ENCODE assay signal across 9 cellular contexts in genomic region chr12:42590324-42590934, GRCh38. TPM values are rescaled to one million over a fixed set of nuclear protein-coding genes. Genes with fewer than 3 reads are reported as not detected.
DNase-seq lines count a peak whose midpoint lies in the region; ATAC-seq and TF ChIP-seq lines count a peak whose summit lies in the region.
"Had no signal": no experiment of that assay in that cellular context is flagged by ENCODE, and none has a peak within 500 bp of the region (broad histone marks: within the 10 kb centered on the region; RNA-seq: fewer than 3 reads in every experiment).

No MANE protein-coding gene starts in this region.

- H3K9me3 ChIP-seq in mammary epithelial cell (replicated peaks; ENCODE audit: insufficient read depth, low read length) = no peaks in the 10 kb centered on the region
- no peaks in the 10 kb centered on the region for H3K9me3 ChIP-seq in liver (ENCODE audit: control insufficient read depth in 4 of 4, low read length in 3 of 4)
- no peaks in the 10 kb centered on the region for H3K9me3 ChIP-seq in thoracic aorta

- H3K4me3 ChIP-seq in mammary epithelial cell (replicated peaks in 1 of 3; ENCODE audit: insufficient read depth in 1 of 3, low read depth in 2 of 3, low read length in 3 of 3) (peak overlapping the region; percentile 83 to 95 (median 91)), liver (ENCODE audit: low read depth in 1 of 3, low read length in 3 of 3) (peak overlapping the region in 2 of 3 donors; percentile 20 to 75), thoracic aorta (peak overlapping the region; percentile 92)

- TF ChIP-seq CTCF in mammary epithelial cell (conservative IDR thresholded peaks at IDR 0.05 in 1 of 2, IDR thresholded peaks at IDR 0.05 in 1 of 2; ENCODE audit: extremely low read depth in 1 of 2, insufficient read depth in 1 of 2, low read depth in 1 of 2, low read length in 2 of 2) = peak in 1 of 2 donors; percentile 41
- TF ChIP-seq CTCF in liver (IDR thresholded peaks at IDR 0.05; ENCODE audit: low read depth, low read length, missing input control) = no peak
- TF ChIP-seq CTCF in thoracic aorta (IDR thresholded peaks at IDR 0.05) = no peak

- H3K36me3 ChIP-seq in mammary epithelial cell (ENCODE audit: insufficient read depth, low read length) (no peaks in the 10 kb centered on the region), liver (ENCODE audit: control insufficient read depth in 4 of 4, insufficient read depth in 3 of 4, low read depth in 1 of 4, low read length in 3 of 4) (no peaks in the 10 kb centered on the region), thoracic aorta (no peaks in the 10 kb centered on the region)

- peak; percentile 21 for ATAC-seq in GM18511 (IDR thresholded peaks at IDR 0.05; ENCODE audit: unreplicated experiment)
- no peak for ATAC-seq in thoracic aorta (ENCODE audit: insufficient number of reproducible peaks, low FRiP score, low read depth)
- ATAC-seq in HG02852 (IDR thresholded peaks at IDR 0.05; ENCODE audit: unreplicated experiment) = no peak
- no peak for ATAC-seq in GM19467 (IDR thresholded peaks at IDR 0.05; ENCODE audit: unreplicated experiment)

- peak overlapping the region; percentile 76 for H3K4me2 ChIP-seq in mammary epithelial cell (ENCODE audit: insufficient read depth, low read depth, low read length)

- no peak for TF ChIP-seq RAD21 in liver (IDR thresholded peaks at IDR 0.05)

- dilution Hi-C loops in mammary epithelial cell (cut with HindIII; ENCODE audit: low sequenced_read_pairs) = no loop called here

- DNase-seq in NOMO-1 treated with DMSO at 0.1 percent for 48 hours (lab: John Stamatoyannopoulos, UW; ENCODE audit: unreplicated experiment) (peak; percentile 41), mammary epithelial cell (peak; percentile 30), thoracic aorta (ENCODE audit: low spot score) (no peak), NCI-H128 (lab: John Stamatoyannopoulos, UW; ENCODE audit: unreplicated experiment) (no peak)

- peak overlapping the region; percentile 98 for H2AFZ ChIP-seq in mammary epithelial cell (ENCODE audit: low read depth, low read length)

- intact Hi-C loops in mammary epithelial cell (cut with micrococcal nuclease) = loop anchor here (5.0 to 10.0 kb wide), 3 partner anchors 102 to 334 kb away; no protein-coding TSS in a partner anchor

- no peaks in the 10 kb centered on the region for H4K20me1 ChIP-seq in mammary epithelial cell (ENCODE audit: insufficient read depth, low read length)

- CTCF ChIA-PET in mammary epithelial cell (lab: Charles Lee; ENCODE audit: low non-redundant PET) = interaction anchor here (0.9 kb wide), 1 partner anchor 259 kb away, joined by 21 read pairs; no protein-coding TSS in a partner anchor

- BruUV-seq in mammary epithelial cell (replicated peaks; lab: Mats Ljungman, UMichigan) = no TSS peak

- H3K27ac ChIP-seq in mammary epithelial cell (ENCODE audit: insufficient read depth, low read depth, low read length) = peak overlapping the region; percentile 30
- no peak overlapping the region for H3K27ac ChIP-seq in liver (ENCODE audit: low read depth in 1 of 2, low read length in 2 of 2)
- H3K27ac ChIP-seq in thoracic aorta = peak overlapping the region; percentile 23 to 37

- H3K27me3 ChIP-seq in mammary epithelial cell (ENCODE audit: insufficient read depth, low read length) = no peaks in the 10 kb centered on the region
- peaks cover 0 to 9% (median 3%) of the 10 kb centered on the region in 4 donors for H3K27me3 ChIP-seq in liver (ENCODE audit: control insufficient read depth in 4 of 4, insufficient read depth in 4 of 4, low read length in 3 of 4)
- no peaks in the 10 kb centered on the region for H3K27me3 ChIP-seq in thoracic aorta (replicated peaks; ENCODE audit: insufficient read depth)

- peak overlapping the region; percentile 18 for H3K9ac ChIP-seq in mammary epithelial cell (ENCODE audit: insufficient read depth, low read length)
- no peak overlapping the region for H3K9ac ChIP-seq in liver (ENCODE audit: low read depth in 1 of 2, low read length in 2 of 2)

- 7% methylated on average over 13 of the region's 25 CpGs for WGBS in mammary epithelial cell (ENCODE audit: low coverage, missing lambda C conversion rate)
- 2% methylated on average over 25 of the region's 25 CpGs for WGBS in liver

- H3K4me1 ChIP-seq in mammary epithelial cell (ENCODE audit: insufficient read depth, low read length) (peaks cover 16% of the 10 kb centered on the region), liver (ENCODE audit: control insufficient read depth in 4 of 4, insufficient read depth in 4 of 4, low read length in 3 of 4) (peaks cover 4 to 18% (median 14%) of the 10 kb centered on the region in 4 donors), thoracic aorta (ENCODE audit: control insufficient read depth in 1 of 2, low read depth in 2 of 2) (peaks cover 0 to 42% of the 10 kb centered on the region in 2 donors)

- in situ Hi-C loops in mammary epithelial cell (cut with MboI; ENCODE audit: low sequenced_read_pairs in 2 of 2) = loop anchor here (5.0 to 10.0 kb wide), 2 partner anchors 684 to 692 kb away; no protein-coding TSS in a partner anchor

- H3K79me2 ChIP-seq in mammary epithelial cell (ENCODE audit: insufficient read depth, low read length) = peaks cover 41% of the 10 kb centered on the region

TF ChIP-seq in liver, 16 proteins besides CTCF, POLR2A, EP300 and RAD21:
- peak in 1 of 2 donors; percentile 9 for TF ChIP-seq HNF4A (conservative IDR thresholded peaks at IDR 0.05)
- TF ChIP-seq FOXA1 (IDR thresholded peaks at IDR 0.05) = no peak
- no peak for TF ChIP-seq FOXA2 (IDR thresholded peaks at IDR 0.05)
- TF ChIP-seq NR2F2 (IDR thresholded peaks at IDR 0.05) = peak; percentile 43
- TF ChIP-seq JUND (IDR thresholded peaks at IDR 0.05) = no peak
- TF ChIP-seq HNF4G (IDR thresholded peaks at IDR 0.05) = no peak
- no peak for TF ChIP-seq ATF3 (IDR thresholded peaks at IDR 0.05)
- TF ChIP-seq, protein P1, sequence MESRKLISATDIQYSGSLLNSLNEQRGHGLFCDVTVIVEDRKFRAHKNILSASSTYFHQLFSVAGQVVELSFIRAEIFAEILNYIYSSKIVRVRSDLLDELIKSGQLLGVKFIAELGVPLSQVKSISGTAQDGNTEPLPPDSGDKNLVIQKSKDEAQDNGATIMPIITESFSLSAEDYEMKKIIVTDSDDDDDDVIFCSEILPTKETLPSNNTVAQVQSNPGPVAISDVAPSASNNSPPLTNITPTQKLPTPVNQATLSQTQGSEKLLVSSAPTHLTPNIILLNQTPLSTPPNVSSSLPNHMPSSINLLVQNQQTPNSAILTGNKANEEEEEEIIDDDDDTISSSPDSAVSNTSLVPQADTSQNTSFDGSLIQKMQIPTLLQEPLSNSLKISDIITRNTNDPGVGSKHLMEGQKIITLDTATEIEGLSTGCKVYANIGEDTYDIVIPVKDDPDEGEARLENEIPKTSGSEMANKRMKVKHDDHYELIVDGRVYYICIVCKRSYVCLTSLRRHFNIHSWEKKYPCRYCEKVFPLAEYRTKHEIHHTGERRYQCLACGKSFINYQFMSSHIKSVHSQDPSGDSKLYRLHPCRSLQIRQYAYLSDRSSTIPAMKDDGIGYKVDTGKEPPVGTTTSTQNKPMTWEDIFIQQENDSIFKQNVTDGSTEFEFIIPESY (IDR thresholded peaks at IDR 0.05) = no peak
- TF ChIP-seq RXRA (IDR thresholded peaks at IDR 0.05) = no peak
- no peak for TF ChIP-seq TAF1 (conservative IDR thresholded peaks at IDR 0.05)
- TF ChIP-seq EGR1 (IDR thresholded peaks at IDR 0.05; ENCODE audit: low read depth in 2 of 2) = no peak

RNA-seq across cellular contexts. Expression of gene PRICKLE1, which starts 0.9 kb away (rescaled TPM):
- total RNA-seq in mammary epithelial cell (10 to 100 TPM; 18.4 to 43.2 TPM), liver (1 to 10 TPM; 3.7 to 5.7 TPM), thoracic aorta (10 to 100 TPM in 1 of 2 donors, 1 to 10 TPM in 1; 3.9 to 11.5 TPM)
- polyA plus RNA-seq in mammary epithelial cell (13.9 TPM), liver (under 1 TPM; 0.59 to 0.65 TPM)
- 129 TPM for polyA minus RNA-seq in mammary epithelial cell
- total RNA-seq: activated CD8-positive, alpha-beta memory T cell treated with anti-CD3 and anti-CD28 coated beads for 36 hours had no signal

Comparison
In these comparisons a context has a peak if more than half of its experiments do, and no peak if none do; other contexts are left out.
1. DNase-seq: peak in NOMO-1 treated with DMSO at 0.1 percent for 48 hours (single experiment) and mammary epithelial cell (single experiment); none in thoracic aorta (single experiment) and NCI-H128 (single experiment).
2. H3K27ac ChIP-seq: peak in mammary epithelial cell (single experiment) and thoracic aorta (2 of 2); none in liver (0 of 2).
3. Peak in every context shown above with its lines, with median percentiles within 50 percentile points of each other: H3K4me3 ChIP-seq.